In the genomic region with DNA sequence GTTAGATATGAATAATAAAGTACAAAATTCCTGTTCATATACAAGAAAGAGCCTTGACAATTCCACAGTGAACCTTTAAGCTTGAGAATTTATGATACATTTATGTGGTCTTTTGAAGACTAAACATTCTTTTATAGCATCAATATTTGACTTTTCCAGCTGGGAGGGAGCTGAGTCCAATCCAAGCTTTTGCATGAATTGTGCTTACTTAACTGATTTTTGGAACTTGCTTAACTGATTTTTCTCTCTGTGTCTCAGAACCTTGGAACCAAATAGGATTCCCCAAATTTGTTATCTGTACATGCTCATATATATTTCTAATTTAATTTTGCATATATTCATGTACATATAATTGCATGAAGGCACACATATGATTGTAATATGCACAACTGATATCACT, we compare ENCODE assay signal across 34 cellular contexts.
"Had no signal": no experiment of that assay in that cellular context is flagged by ENCODE, and none has a peak within 500 bp of the region (broad histone marks: within the 10 kb centered on the region; RNA-seq: fewer than 3 reads in every experiment).

No MANE protein-coding gene starts in this region.

- H3K27ac ChIP-seq: adrenal gland, ascending aorta, body of pancreas, brain microvascular endothelial cell, breast epithelium, cardiac muscle cell had no signal

- ATAC-seq: activated naive CD4-positive, alpha-beta T cell treated with anti-CD3 and anti-CD28 coated beads, Interleukin-2, amount 50 U/mL, for 72 hours; activated naive CD8-positive, alpha-beta T cell treated with anti-CD3 and anti-CD28 coated beads, Interleukin-2, amount 50 U/mL, for 24 hours; activated T-cell treated with anti-CD3 and anti-CD28 coated beads, Interleukin-2, amount 50 U/mL, for 4 hours; activated T-cell treated with anti-CD3 and anti-CD28 coated beads, Interleukin-2, amount 50 U/mL, for 72 hours; activated T-helper 17 cell treated with anti-CD3 and anti-CD28 coated beads, Interleukin-2, amount 50 U/mL, for 72 hours; body of pancreas had no signal

- H3K9me3 ChIP-seq: adrenal gland, ascending aorta, body of pancreas, breast epithelium had no signal

- DNase-seq: activated effector memory CD4-positive, alpha-beta T cell treated with anti-CD3 and anti-CD28 coated beads, Interleukin-2, amount 50 U/mL, for 16 hours; activated effector memory CD4-positive, alpha-beta T cell treated with Interleukin-2 at 50 U/mL for 16 hours; activated gamma-delta T cell; activated gamma-delta T cell treated with Interleukin-2 at 50 U/mL for 16 hours; activated naive CD4-positive, alpha-beta T cell; activated naive CD4-positive, alpha-beta T cell treated with anti-CD3 and anti-CD28 coated beads for 36 hours; activated naive CD4-positive, alpha-beta T cell treated with anti-CD3 and anti-CD28 coated beads, Interleukin-2, amount 10 ng/mL, durations not matched to agents 7 days and 5 days; activated naive CD4-positive, alpha-beta T cell treated with anti-CD3 and anti-CD28 coated beads, Interleukin-2, amount 50 U/mL, for 16 hours; activated naive CD4-positive, alpha-beta T cell treated with Interleukin-2 at 50 U/mL for 16 hours; activated naive CD8-positive, alpha-beta T cell treated with anti-CD3 and anti-CD28 coated beads for 36 hours; activated naive CD8-positive, alpha-beta T cell treated with anti-CD3 and anti-CD28 coated beads, Interleukin-2, amount 10 ng/mL, durations not matched to agents 7 days and 5 days; activated naive CD8-positive, alpha-beta T cell treated with anti-CD3 and anti-CD28 coated beads, Interleukin-2, amount 50 U/mL, for 24 hours; activated T-cell treated with anti-CD3 and anti-CD28 coated beads, Interleukin-2, amount 50 U/mL, for 1 hour; activated T-cell treated with anti-CD3 and anti-CD28 coated beads, Interleukin-2, amount 50 U/mL, for 24 hours; activated T-cell treated with anti-CD3 and anti-CD28 coated beads, Interleukin-2, amount 50 U/mL, for 4 hours; activated T-cell treated with anti-CD3 and anti-CD28 coated beads, Interleukin-2, amount 50 U/mL, for 48 hours; activated T-cell treated with anti-CD3 and anti-CD28 coated beads, Interleukin-2, amount 50 U/mL, for 72 hours; adrenal gland; amniotic stem cell; amygdala; anterior cingulate cortex; aorta; body of pancreas; brain microvascular endothelial cell; caudate nucleus; central memory CD4-positive, alpha-beta T cell; cerebellar nuclear complex had no signal

- FAIRE-seq: astrocyte, bronchial epithelial cell had no signal

- H3K4me1 ChIP-seq: adrenal gland, ascending aorta, body of pancreas, breast epithelium had no signal

- H3K36me3 ChIP-seq: adrenal gland, ascending aorta, brain microvascular endothelial cell, breast epithelium, cardiac muscle cell had no signal

- H3K27me3 ChIP-seq: adrenal gland, ascending aorta, body of pancreas, brain microvascular endothelial cell, breast epithelium, cardiac muscle cell had no signal

- H3K4me3 ChIP-seq: adrenal gland, ascending aorta, body of pancreas, breast epithelium, cardiac muscle cell had no signal
